In the genomic region with DNA sequence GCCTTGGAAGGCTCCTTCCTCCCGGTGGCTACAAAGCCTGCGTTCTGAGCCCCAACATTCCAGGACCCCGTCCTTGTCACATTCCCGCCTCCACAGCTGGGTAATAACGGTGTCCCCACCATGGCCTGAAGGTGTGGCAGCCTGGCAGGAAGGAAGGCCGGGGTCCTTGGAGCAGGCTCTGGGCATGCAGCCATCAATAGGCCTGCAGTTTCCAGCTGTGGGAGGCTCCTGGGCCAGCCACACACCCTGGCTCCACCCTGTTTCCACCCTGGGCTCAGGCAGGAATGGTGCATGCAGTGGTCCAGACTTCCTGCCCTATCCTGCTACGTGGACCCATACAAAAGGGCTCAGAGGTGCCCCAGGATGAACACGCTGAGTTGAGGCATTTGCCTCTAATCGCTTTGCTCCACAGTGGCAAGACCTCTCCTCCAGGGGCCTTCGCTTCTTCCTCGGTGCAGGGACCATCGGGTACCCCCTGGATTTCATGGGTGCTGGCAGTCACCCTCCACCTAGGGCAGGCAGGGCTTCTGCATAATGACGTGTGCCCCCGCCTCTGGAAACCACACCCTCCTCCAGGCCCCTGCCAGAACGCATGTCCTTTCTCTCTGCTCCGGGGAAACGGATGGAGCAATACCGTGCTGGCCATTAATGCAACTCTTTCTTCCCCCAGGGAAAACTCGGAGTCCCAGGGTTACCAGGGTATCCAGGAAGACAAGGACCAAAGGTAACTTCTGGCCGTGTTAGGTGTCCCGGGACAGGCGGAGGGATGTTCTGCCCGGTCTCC, we compare ENCODE assay signal across 17 cellular contexts.
DNase-seq lines count a peak whose midpoint lies in the region; ATAC-seq, FAIRE-seq and TF ChIP-seq lines count a peak whose summit lies in the region.
"Had no signal": no experiment of that assay in that cellular context is flagged by ENCODE, and none has a peak within 500 bp of the region (broad histone marks: within the 10 kb centered on the region; RNA-seq: fewer than 3 reads in every experiment).

No MANE protein-coding gene starts in this region.

- intact Hi-C loops in body of pancreas (cut with DNase I), result loop anchor here (10.0 kb wide), 1 partner anchor 629 kb away; no protein-coding TSS in a partner anchor
- intact Hi-C loops in left cardiac atrium (cut with DNase I), result no loop called here
- intact Hi-C loops in sciatic nerve (cut with DNase I), result no loop called here

- DNase-seq in H54 (ENCODE audit: insufficient read length, low spot score), result peak; percentile 35
- peak in 3 of 4 donors; percentile 7 to 22 (median 14) for DNase-seq in body of pancreas
- DNase-seq in left cardiac atrium, result peak; percentile 74
- no peak for DNase-seq in sciatic nerve (ENCODE audit: low spot score)
- no peak for DNase-seq in small intestine
- DNase-seq in T-helper 9 cell, result no peak
- DNase-seq: activated CD4-positive, alpha-beta T cell treated with anti-CD3 and anti-CD28 coated beads, Interleukin-2, amount 10 ng/mL, durations not matched to agents 24 days and 14 days; activated effector memory CD4-positive, alpha-beta T cell treated with anti-CD3 and anti-CD28 coated beads, Interleukin-2, amount 50 U/mL, for 16 hours; CD4-positive, alpha-beta memory T cell; effector memory CD4-positive, alpha-beta T cell; NCI-H1105; stimulated activated CD4-positive, alpha-beta T cell treated with anti-CD3 and anti-CD28 coated beads, Interleukin-15, amount 100 ng/mL, for 24 hours; T-cell had no signal

- FAIRE-seq in H54 (lab: Jason Lieb, UNC) (no peak), small intestine (lab: Jason Lieb, UNC) (no peak)

- no peak overlapping the region for H3K27ac ChIP-seq in body of pancreas
- no peak overlapping the region for H3K27ac ChIP-seq in small intestine (ENCODE audit: low read depth in 1 of 2, low read length in 1 of 2)
- H3K27ac ChIP-seq: thoracic aorta had no signal

- H3K4me1 ChIP-seq in body of pancreas (no peaks in the 10 kb centered on the region), small intestine (ENCODE audit: control insufficient read depth in 2 of 2, insufficient read depth in 1 of 2, low read depth in 1 of 2, low read length in 1 of 2) (no peaks in the 10 kb centered on the region)

- H3K9me3 ChIP-seq in body of pancreas (no peaks in the 10 kb centered on the region), small intestine (ENCODE audit: control insufficient read depth, low read depth) (no peaks in the 10 kb centered on the region)
- H3K9me3 ChIP-seq: thoracic aorta had no signal

- H3K4me3 ChIP-seq in body of pancreas (no peak overlapping the region), small intestine (ENCODE audit: low read depth in 1 of 2, low read length in 2 of 2) (no peak overlapping the region)
- H3K4me3 ChIP-seq: neural progenitor cell, thoracic aorta had no signal

- TF ChIP-seq POLR2A in H54 (IDR thresholded peaks at IDR 0.05; ENCODE audit: low read depth, low read length), result no peak
- no peak for TF ChIP-seq POLR2A in body of pancreas (IDR thresholded peaks at IDR 0.05)

- TF ChIP-seq CTCF in body of pancreas (IDR thresholded peaks at IDR 0.05), result no peak

- H3K36me3 ChIP-seq in body of pancreas (replicated peaks in 1 of 2; ENCODE audit: insufficient read depth in 1 of 2, low read depth in 2 of 2), result no peaks in the 10 kb centered on the region
- H3K36me3 ChIP-seq in small intestine (ENCODE audit: control insufficient read depth in 2 of 2, insufficient read depth in 2 of 2, low read length in 2 of 2), result no peaks in the 10 kb centered on the region
- H3K36me3 ChIP-seq: neural progenitor cell had no signal

- ATAC-seq in body of pancreas (peak; percentile 34), left cardiac atrium (peak; percentile 46 to 65), sciatic nerve (peak; percentile 63), GM18873 (IDR thresholded peaks at IDR 0.05; ENCODE audit: low FRiP score, unreplicated experiment) (no peak), GM18520 (IDR thresholded peaks at IDR 0.05; ENCODE audit: unreplicated experiment) (no peak)
- ATAC-seq: T-cell had no signal

- no peaks in the 10 kb centered on the region for H3K27me3 ChIP-seq in body of pancreas
- H3K27me3 ChIP-seq in small intestine (ENCODE audit: control insufficient read depth in 2 of 2, insufficient read depth in 2 of 2, low read length in 2 of 2), result no peaks in the 10 kb centered on the region
- H3K27me3 ChIP-seq: neural progenitor cell had no signal

- WGBS in body of pancreas, 2 donors, result 60 to 65% methylated on average over 18 to 23 of the region's 23 CpGs
- WGBS in small intestine, 3 donors, result 69 to 73% (median 71%) methylated on average over 21 to 23 of the region's 23 CpGs

Comparison
In these comparisons a context has a peak if more than half of its experiments do, and no peak if none do; other contexts are left out.
1. DNase-seq: peak in H54 (single experiment), body of pancreas (3 of 4) and left cardiac atrium (single experiment); none in sciatic nerve (single experiment), small intestine (single experiment) and T-helper 9 cell (single experiment).
2. ATAC-seq: peak in body of pancreas (single experiment), left cardiac atrium (2 of 2) and sciatic nerve (single experiment); none in GM18873 (single experiment) and GM18520 (single experiment).